ENCODE assay signal across 1 cellular context in genomic region chr2:20187331-20187730, GRCh38.
TF ChIP-seq lines count a peak whose summit lies in the region.

No MANE protein-coding gene starts in this region.

TF ChIP-seq in HepG2, 621 proteins besides CTCF, POLR2A, EP300 and RAD21 (continued from another document and continues in another):
- TF ChIP-seq DRAP1 (CRISPR knock-in tag; IDR thresholded peaks at IDR 0.05): no peak
- no peak for TF ChIP-seq TGIF2 (CRISPR knock-in tag; IDR thresholded peaks at IDR 0.05)
- no peak for TF ChIP-seq ZNF282 (IDR thresholded peaks at IDR 0.05; ENCODE audit: partially characterized antibody)
- no peak for TF ChIP-seq ZGPAT (CRISPR knock-in tag; IDR thresholded peaks at IDR 0.05)
- TF ChIP-seq FOSL2 (CRISPR knock-in tag; IDR thresholded peaks at IDR 0.05): no peak
- TF ChIP-seq IRF9 (CRISPR knock-in tag; IDR thresholded peaks at IDR 0.05; ENCODE audit: borderline replicate concordance): no peak
- TF ChIP-seq ZNF629 (CRISPR knock-in tag; conservative IDR thresholded peaks at IDR 0.05): no peak
- no peak for TF ChIP-seq ZNF737 (CRISPR knock-in tag; IDR thresholded peaks at IDR 0.05; ENCODE audit: borderline replicate concordance)
- TF ChIP-seq NR0B2 (CRISPR knock-in tag; IDR thresholded peaks at IDR 0.05): peak; percentile 70; the same call in 1 of the 2 replicates
- peak; percentile 37; the same call in 1 of the 2 replicates for TF ChIP-seq SALL2 (CRISPR knock-in tag; IDR thresholded peaks at IDR 0.05)
- TF ChIP-seq SOX6 (IDR thresholded peaks at IDR 0.05): no peak
- TF ChIP-seq SOX6 (CRISPR knock-in tag; IDR thresholded peaks at IDR 0.05): 0 out of 2 replicates have a peak, but pooled peaks have one; percentile 26
- no peak for TF ChIP-seq HNF1B (CRISPR knock-in tag; IDR thresholded peaks at IDR 0.05)
- TF ChIP-seq NFIB (CRISPR knock-in tag; IDR thresholded peaks at IDR 0.05; ENCODE audit: borderline replicate concordance): no peak
- no peak for TF ChIP-seq GATAD1 (CRISPR knock-in tag; IDR thresholded peaks at IDR 0.05)
- no peak for TF ChIP-seq ZNF703 (CRISPR knock-in tag; IDR thresholded peaks at IDR 0.05; ENCODE audit: borderline replicate concordance)
- TF ChIP-seq ZNF275 (CRISPR knock-in tag; IDR thresholded peaks at IDR 0.05; ENCODE audit: borderline replicate concordance): no peak
- no peak for TF ChIP-seq ATF6 (CRISPR knock-in tag; conservative IDR thresholded peaks at IDR 0.05)
- no peak for TF ChIP-seq ZNF75D (CRISPR knock-in tag; IDR thresholded peaks at IDR 0.05; ENCODE audit: borderline replicate concordance)
- TF ChIP-seq HMGXB3 (CRISPR knock-in tag; IDR thresholded peaks at IDR 0.05; ENCODE audit: borderline replicate concordance): no peak
- no peak; the same call in 1 of the 2 replicates for TF ChIP-seq ZFY (CRISPR knock-in tag; IDR thresholded peaks at IDR 0.05)
- no peak for TF ChIP-seq HDAC6 (IDR thresholded peaks at IDR 0.05; ENCODE audit: low read depth, low read length)
- no peak for TF ChIP-seq GTF2F1 (IDR thresholded peaks at IDR 0.05; ENCODE audit: low read length)
- no peak for TF ChIP-seq MATR3 (CRISPR knock-in tag; IDR thresholded peaks at IDR 0.05)
- TF ChIP-seq DMTF1 (CRISPR knock-in tag; IDR thresholded peaks at IDR 0.05): no peak
- no peak for TF ChIP-seq ZNF761 (CRISPR knock-in tag; conservative IDR thresholded peaks at IDR 0.05)
- peak; percentile 81; the same call in 1 of the 2 replicates for TF ChIP-seq ZNF768 (CRISPR knock-in tag; IDR thresholded peaks at IDR 0.05)
- TF ChIP-seq HDAC2 (CRISPR knock-in tag; IDR thresholded peaks at IDR 0.05): no peak
- TF ChIP-seq NFYB (CRISPR knock-in tag; IDR thresholded peaks at IDR 0.05): no peak
- no peak for TF ChIP-seq ZBTB46 (CRISPR knock-in tag; IDR thresholded peaks at IDR 0.05; ENCODE audit: borderline replicate concordance)
- no peak for TF ChIP-seq ARID5B (CRISPR knock-in tag; IDR thresholded peaks at IDR 0.05)
- no peak for TF ChIP-seq ZNF879 (CRISPR knock-in tag; IDR thresholded peaks at IDR 0.05)
- no peak for TF ChIP-seq NFIC (IDR thresholded peaks at IDR 0.05; ENCODE audit: low read length)
- TF ChIP-seq ZNF446 (CRISPR knock-in tag; IDR thresholded peaks at IDR 0.05): no peak
- TF ChIP-seq ZNF431 (CRISPR knock-in tag; IDR thresholded peaks at IDR 0.05; ENCODE audit: borderline replicate concordance, low read depth): no peak
- no peak for TF ChIP-seq SIX4 (CRISPR knock-in tag; IDR thresholded peaks at IDR 0.05)
- no peak for TF ChIP-seq ZNF124 (CRISPR knock-in tag; IDR thresholded peaks at IDR 0.05)
